In the genomic region with DNA sequence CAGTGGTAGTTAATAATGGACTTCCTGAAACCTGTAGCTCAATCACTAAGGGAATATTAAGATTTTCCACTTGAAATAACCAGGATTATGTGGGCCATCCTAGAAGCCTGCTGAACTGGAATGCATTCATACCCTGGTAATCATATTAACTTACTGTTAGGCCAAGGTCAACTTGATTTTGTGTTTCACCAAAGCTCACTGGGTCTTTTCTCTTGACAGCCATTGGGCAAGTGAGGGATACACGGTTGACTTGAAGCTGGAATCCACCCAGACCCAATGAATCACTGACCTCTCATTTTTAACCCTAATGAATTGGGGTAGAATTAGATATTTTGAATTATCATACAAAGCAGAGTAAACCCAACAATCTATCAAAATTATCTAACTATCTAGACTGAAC, we compare ENCODE assay signal across 17 cellular contexts.
DNase-seq lines count a peak whose midpoint lies in the region; ATAC-seq, FAIRE-seq and TF ChIP-seq lines count a peak whose summit lies in the region.
"Had no signal": no experiment of that assay in that cellular context is flagged by ENCODE, and none has a peak within 500 bp of the region (broad histone marks: within the 10 kb centered on the region; RNA-seq: fewer than 3 reads in every experiment).

No MANE protein-coding gene starts in this region.

- no peak overlapping the region for H3K4me3 Mint-ChIP-seq in nephron
- H3K4me3 Mint-ChIP-seq: H9 had no signal

- no peak for TF ChIP-seq CTCF in RWPE2 (IDR thresholded peaks at IDR 0.05; ENCODE audit: poor library complexity, severe bottlenecking)
- TF ChIP-seq CTCF in nephron (IDR thresholded peaks at IDR 0.05; ENCODE audit: unreplicated experiment in 3 of 3), result no peak
- TF ChIP-seq CTCF in upper lobe of left lung (IDR thresholded peaks at IDR 0.05), result no peak
- no peak for TF ChIP-seq CTCF in D721Med (IDR thresholded peaks at IDR 0.05; ENCODE audit: insufficient read depth, missing control alignments)
- no peak for TF ChIP-seq CTCF in ovary (IDR thresholded peaks at IDR 0.05)

- DNase-seq in Daoy (ENCODE audit: low read depth) (peak; percentile 72), RWPE2 (ENCODE audit: low spot score) (no peak), epithelial cell of prostate (ENCODE audit: low read depth, low spot score) (no peak), upper lobe of left lung (no peak), D721Med (ENCODE audit: insufficient read length, low spot score) (no peak), ovary (no peak)
- DNase-seq: activated CD8-positive, alpha-beta memory T cell treated with anti-CD3 and anti-CD28 coated beads for 24 hours; Calu3; colonic mucosa; erythroblast; H9; lower lobe of right lung; NCI-H187; SHP77; uterus had no signal

- no peaks in the 10 kb centered on the region for H3K27me3 Mint-ChIP-seq in nephron (ENCODE audit: low read depth)

- H3K9me3 ChIP-seq in RWPE2 (ENCODE audit: severe bottlenecking) (no peaks in the 10 kb centered on the region), upper lobe of left lung (no peaks in the 10 kb centered on the region), ovary (no peaks in the 10 kb centered on the region)
- H3K9me3 ChIP-seq: colonic mucosa, lower lobe of right lung, uterus had no signal

- H3K27ac ChIP-seq in RWPE2 (ENCODE audit: poor library complexity, severe bottlenecking), result peak overlapping the region; percentile 12
- peak overlapping the region; percentile 50 for H3K27ac ChIP-seq in epithelial cell of prostate
- no peak overlapping the region for H3K27ac ChIP-seq in upper lobe of left lung
- no peak overlapping the region for H3K27ac ChIP-seq in ovary
- H3K27ac ChIP-seq: colonic mucosa, lower lobe of right lung, uterus had no signal

- H3K4me1 ChIP-seq in RWPE2 (ENCODE audit: insufficient read depth, poor library complexity, severe bottlenecking) (peaks cover 31% of the 10 kb centered on the region), upper lobe of left lung (no peaks in the 10 kb centered on the region), ovary (ENCODE audit: insufficient read depth) (peaks cover 1% of the 10 kb centered on the region)
- H3K4me1 ChIP-seq: colonic mucosa, lower lobe of right lung, uterus had no signal

- 67 to 77% methylated on average over 1 of the region's 1 CpG for WGBS in upper lobe of left lung, 2 donors
- 17 to 40% (median 34%) methylated on average over 1 of the region's 1 CpG for WGBS in ovary, 3 donors

- H3K9me3 Mint-ChIP-seq in nephron, result no peaks in the 10 kb centered on the region
- H3K9me3 Mint-ChIP-seq: H9 had no signal

- peaks cover 64% of the 10 kb centered on the region for H3K4me1 Mint-ChIP-seq in nephron

- peak overlapping the region; percentile 70 to 79 (median 75) for H3K27ac Mint-ChIP-seq in nephron
- H3K27ac Mint-ChIP-seq: H9 had no signal

- H3K4me3 ChIP-seq in RWPE2 (ENCODE audit: severe bottlenecking), result no peak overlapping the region
- H3K4me3 ChIP-seq in upper lobe of left lung, result no peak overlapping the region
- H3K4me3 ChIP-seq in ovary, result no peak overlapping the region
- H3K4me3 ChIP-seq: colonic mucosa, lower lobe of right lung, uterus had no signal

- no peak for TF ChIP-seq POLR2A in upper lobe of left lung (IDR thresholded peaks at IDR 0.05)
- no peak for TF ChIP-seq POLR2A in ovary (IDR thresholded peaks at IDR 0.05)

- H3K27me3 ChIP-seq in RWPE2 (ENCODE audit: insufficient read depth, poor library complexity, severe bottlenecking), result no peaks in the 10 kb centered on the region
- H3K27me3 ChIP-seq in upper lobe of left lung, result no peaks in the 10 kb centered on the region
- no peaks in the 10 kb centered on the region for H3K27me3 ChIP-seq in ovary
- H3K27me3 ChIP-seq: colonic mucosa, uterus had no signal

- FAIRE-seq in D721Med (lab: Jason Lieb, UNC), result no peak

- H3K36me3 ChIP-seq in RWPE2 (ENCODE audit: low read depth) (no peaks in the 10 kb centered on the region), upper lobe of left lung (no peaks in the 10 kb centered on the region), ovary (no peaks in the 10 kb centered on the region)
- H3K36me3 ChIP-seq: colonic mucosa, lower lobe of right lung, uterus had no signal

- peaks cover 80% of the 10 kb centered on the region for H3K36me3 Mint-ChIP-seq in nephron (ENCODE audit: low read depth)

- no peak for TF ChIP-seq EP300 in upper lobe of left lung (IDR thresholded peaks at IDR 0.05)
- no peak for TF ChIP-seq EP300 in ovary (IDR thresholded peaks at IDR 0.05)

- intact Hi-C loops in ovary (cut with DNase I), result no loop called here

- peak; percentile 15 for ATAC-seq in RWPE2 (ENCODE audit: low read depth)
- no peak for ATAC-seq in upper lobe of left lung (ENCODE audit: low FRiP score in 2 of 2)
- ATAC-seq in GM18861 (IDR thresholded peaks at IDR 0.05; ENCODE audit: unreplicated experiment), result no peak
- ATAC-seq: lower lobe of right lung had no signal

Comparison
In these comparisons a context has a peak if more than half of its experiments do, and no peak if none do; other contexts are left out.
1. H3K27ac ChIP-seq: peak in RWPE2 (single experiment) and epithelial cell of prostate (single experiment); none in upper lobe of left lung (0 of 4) and ovary (0 of 2).